In the genomic region with DNA sequence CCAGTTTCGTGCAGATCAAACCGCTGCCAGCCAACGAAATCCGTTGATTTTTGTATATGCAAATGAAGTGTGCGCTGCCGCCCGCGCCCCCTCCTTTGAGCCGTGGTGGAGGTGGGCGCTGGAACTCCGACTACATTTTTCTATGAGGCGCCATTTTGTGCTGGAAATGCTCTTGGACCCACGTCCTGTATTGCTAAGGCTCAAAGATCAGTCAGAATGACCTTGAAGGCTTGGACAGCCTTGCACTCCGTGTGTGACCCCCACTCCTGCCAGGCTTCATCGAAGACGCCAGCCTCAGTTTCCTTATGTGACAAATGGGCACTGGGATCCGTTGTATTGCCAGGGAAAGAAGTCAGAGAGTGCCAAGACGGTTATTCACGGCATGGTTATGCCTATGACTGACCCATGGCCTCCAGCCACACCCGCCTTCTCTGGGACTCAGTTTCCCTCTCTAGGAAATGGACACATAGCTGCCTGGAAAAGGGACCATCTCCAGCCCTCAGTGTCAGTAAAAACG, we compare ENCODE assay signal across 9 cellular contexts. TPM values are rescaled to one million over a fixed set of nuclear protein-coding genes. Genes with fewer than 3 reads are reported as not detected.
A peak's percentile ranks its signal among the peaks of the same experiment; 100 is the strongest.
DNase-seq lines count a peak whose midpoint lies in the region; ATAC-seq, FAIRE-seq and TF ChIP-seq lines count a peak whose summit lies in the region.
"Had no signal": no experiment of that assay in that cellular context is flagged by ENCODE, and none has a peak within 500 bp of the region (broad histone marks: within the 10 kb centered on the region; RNA-seq: fewer than 3 reads in every experiment).

No MANE protein-coding gene starts in this region.

- no peak for TF ChIP-seq CTCF in heart left ventricle (IDR thresholded peaks at IDR 0.05)
- no peak for TF ChIP-seq CTCF in astrocyte (IDR thresholded peaks at IDR 0.05; ENCODE audit: insufficient read depth, low read depth, low read length)
- TF ChIP-seq CTCF in lung (IDR thresholded peaks at IDR 0.05; ENCODE audit: control extremely low read depth, extremely low read depth), result no peak
- no peak for TF ChIP-seq CTCF in upper lobe of right lung (IDR thresholded peaks at IDR 0.05)

- H3K79me2 ChIP-seq in astrocyte (ENCODE audit: insufficient read depth, low read length), result peaks cover 37% of the 10 kb centered on the region

- intact Hi-C loops in heart left ventricle (cut with DNase I), result loop anchor here in 2 of 10 donors (1.0 to 2.0 kb wide), 2 partner anchors 23 to 24 kb away; partner anchors contain the start of genes RPL28 (in 2 of the 2) and TMEM238 (in 1 of the 2)
- intact Hi-C loops in cardiac septum (cut with DNase I), result loop anchor here (5.0 kb wide), 2 partner anchors 54 to 266 kb away; partner anchors contain the start of genes C19orf85 and ISOC2
- intact Hi-C loops in upper lobe of right lung (cut with DNase I), result no loop called here

- DNase-seq in heart left ventricle, result no peak
- DNase-seq in cardiac septum (ENCODE audit: low spot score), result no peak
- no peak for DNase-seq in astrocyte (ENCODE audit: low read depth)
- no peak for DNase-seq in lung (ENCODE audit: low spot score)
- no peak for DNase-seq in upper lobe of right lung
- DNase-seq in NCI-H2227 (lab: John Stamatoyannopoulos, UW; ENCODE audit: unreplicated experiment), result no peak
- DNase-seq in stimulated activated CD4-positive, alpha-beta T cell treated with anti-CD3 and anti-CD28 coated beads, Interleukin-4, amount 100 ng/mL, for 4 hours, result no peak

- H3K4me1 ChIP-seq in heart left ventricle (peaks cover 3 to 24% (median 12%) of the 10 kb centered on the region in 12 donors), astrocyte (ENCODE audit: insufficient read depth, low read length) (peaks cover 16% of the 10 kb centered on the region), lung (ENCODE audit: control insufficient read depth in 2 of 2, insufficient read depth in 2 of 2, low read length in 2 of 2) (peaks cover 0 to 12% of the 10 kb centered on the region in 2 donors), upper lobe of right lung (peaks cover 16% of the 10 kb centered on the region)

- WGBS in heart left ventricle, 4 donors, result 25 to 54% (median 34%) methylated on average over 10 to 21 of the region's 21 CpGs
- 25 to 26% methylated on average over 21 of the region's 21 CpGs for WGBS in lung, 2 donors

- H3K27me3 ChIP-seq in heart left ventricle (no peaks in the 10 kb centered on the region), astrocyte (ENCODE audit: insufficient read depth, low read length) (no peaks in the 10 kb centered on the region), lung (ENCODE audit: control insufficient read depth, insufficient read depth) (no peaks in the 10 kb centered on the region), upper lobe of right lung (no peaks in the 10 kb centered on the region)

- H2AFZ ChIP-seq in astrocyte (ENCODE audit: low read depth, low read length), result peak overlapping the region; percentile 91

- no peak for FAIRE-seq in astrocyte (lab: Jason Lieb, UNC)

- peaks cover 14% of the 10 kb centered on the region for H3K9me3 Mint-ChIP-seq in astrocyte (ENCODE audit: unreplicated experiment)

- peak overlapping the region; percentile 87 for H3K4me3 Mint-ChIP-seq in astrocyte (ENCODE audit: unreplicated experiment)

- H3K4me3 ChIP-seq in heart left ventricle (peak overlapping the region in 11 of 12 donors; percentile 74 to 99 (median 92)), astrocyte (ENCODE audit: insufficient read depth, low read depth, low read length) (peak overlapping the region; percentile 48), lung (peak overlapping the region; percentile 30), upper lobe of right lung (peak overlapping the region; percentile 68)

- peak overlapping the region; percentile 96 for H3K27ac Mint-ChIP-seq in astrocyte (ENCODE audit: unreplicated experiment)

- TF ChIP-seq POLR2A in heart left ventricle (IDR thresholded peaks at IDR 0.05), result no peak

- H3K9ac ChIP-seq in astrocyte (ENCODE audit: low read length), result peak overlapping the region; percentile 64

- H3K36me3 Mint-ChIP-seq in astrocyte (ENCODE audit: low read depth, unreplicated experiment), result peaks cover 21% of the 10 kb centered on the region

- peaks cover 34% of the 10 kb centered on the region for H4K20me1 ChIP-seq in astrocyte (ENCODE audit: insufficient read depth, low read length)

- H3K9me3 ChIP-seq in heart left ventricle, result peaks cover 0 to 6% (median 0%) of the 10 kb centered on the region in 12 donors
- no peaks in the 10 kb centered on the region for H3K9me3 ChIP-seq in astrocyte (ENCODE audit: insufficient read depth, low read depth, low read length)
- H3K9me3 ChIP-seq in lung (ENCODE audit: control insufficient read depth in 2 of 2, insufficient read depth in 1 of 2, low read length in 1 of 2), result no peaks in the 10 kb centered on the region
- no peaks in the 10 kb centered on the region for H3K9me3 ChIP-seq in upper lobe of right lung

- ATAC-seq in heart left ventricle (no peak), lung (ENCODE audit: insufficient read depth, low FRiP score) (no peak), upper lobe of right lung (no peak), GM21447 (IDR thresholded peaks at IDR 0.05; ENCODE audit: unreplicated experiment) (no peak)

- H3K4me1 Mint-ChIP-seq in astrocyte (ENCODE audit: low read depth, unreplicated experiment), result peaks cover 15% of the 10 kb centered on the region

- H3K4me2 ChIP-seq in astrocyte (ENCODE audit: low read length), result peak overlapping the region; percentile 94

- peaks cover 10% of the 10 kb centered on the region for H3K27me3 Mint-ChIP-seq in astrocyte (ENCODE audit: low read depth, unreplicated experiment)

- H3K36me3 ChIP-seq in heart left ventricle (peaks cover 0 to 27% (median 17%) of the 10 kb centered on the region in 9 donors), astrocyte (ENCODE audit: insufficient read depth, low read length) (peaks cover 14% of the 10 kb centered on the region), lung (ENCODE audit: control insufficient read depth in 2 of 2, insufficient read depth in 2 of 2, low read length in 2 of 2) (peaks cover 0 to 18% of the 10 kb centered on the region in 2 donors), upper lobe of right lung (peaks cover 10% of the 10 kb centered on the region)

- H3K27ac ChIP-seq in heart left ventricle (peak overlapping the region; percentile 83 to 99 (median 97)), astrocyte (ENCODE audit: low read depth, low read length) (peak overlapping the region; percentile 90), lung (ENCODE audit: low read depth in 1 of 2, low read length in 1 of 2) (peak overlapping the region; percentile 74 to 92), upper lobe of right lung (peak overlapping the region; percentile 98)

RNA-seq across cellular contexts. Expression of gene UBE2S, which starts 0.8 kb away (rescaled TPM):
- total RNA-seq in heart left ventricle, result 10 to 100 TPM; 16.5 to 51.8 (median 29.1) TPM
- polyA plus RNA-seq in heart left ventricle, result 10 to 100 TPM; 10.9 to 27.3 TPM
- total RNA-seq in cardiac septum, result 28.4 TPM
- total RNA-seq in astrocyte, result 107 and 116 TPM in 2 replicates
- 10 to 100 TPM; 22.8 to 25.6 TPM for total RNA-seq in lung
- 10 to 100 TPM; 11.3 to 17.3 TPM for polyA plus RNA-seq in lung
- 19.5 TPM for total RNA-seq in upper lobe of right lung

RNA-seq across cellular contexts. Expression of gene RPL28, which starts 22.6 kb away (rescaled TPM):
- 1,000 to 10,000 TPM in 1 of 9 donors, 100 to 1,000 TPM in 8; 196 to 1,019 (median 565) TPM for total RNA-seq in heart left ventricle
- polyA plus RNA-seq in heart left ventricle, result 1,000 to 10,000 TPM in 1 of 2 donors, 100 to 1,000 TPM in 1; 768 to 1,391 TPM
- total RNA-seq in cardiac septum, result 479 TPM
- total RNA-seq in astrocyte, result 2,006 and 2,072 TPM in 2 replicates
- 1,000 to 10,000 TPM in 1 of 2 donors, 100 to 1,000 TPM in 1; 272 to 1,742 TPM for total RNA-seq in lung
- polyA plus RNA-seq in lung, result 1,000 to 10,000 TPM; 1,460 to 3,086 TPM
- 1,343 TPM for total RNA-seq in upper lobe of right lung

RNA-seq across cellular contexts. Expression of gene TMEM238, which starts 24.3 kb away (rescaled TPM):
- 1 to 10 TPM in 2 of 9 donors, under 1 TPM in 5, not detected in 2; 0.35 to 2.2 (median 0.56) TPM for total RNA-seq in heart left ventricle
- polyA plus RNA-seq in heart left ventricle, result not detected
- 0.65 TPM for total RNA-seq in cardiac septum
- 1.4 and 2.1 TPM in 2 replicates for total RNA-seq in astrocyte
- 10 to 100 TPM in 1 of 2 donors, under 1 TPM in 1; 0.43 to 31.0 TPM for total RNA-seq in lung
- under 1 TPM; 0.76 to 0.89 TPM for polyA plus RNA-seq in lung
- 19.8 TPM for total RNA-seq in upper lobe of right lung
- total RNA-seq: myocyte had no signal

RNA-seq across cellular contexts. Expression of gene TMEM190, which starts 31.8 kb away (rescaled TPM):
- total RNA-seq in heart left ventricle (not detected), cardiac septum (not detected), astrocyte (2.5 TPM in 2 replicates), lung (100 to 1,000 TPM in 1 of 2 donors, 10 to 100 TPM in 1; 14.3 to 106 TPM), upper lobe of right lung (not detected)
- polyA plus RNA-seq in heart left ventricle (not detected), lung (10 to 100 TPM; 56.2 to 68.8 TPM)
- total RNA-seq: myocyte had no signal

RNA-seq across cellular contexts. Expression of gene SHISA7, which starts 34.7 kb away (rescaled TPM):
- total RNA-seq in heart left ventricle (not detected), cardiac septum (not detected), astrocyte (0.09 TPM in 1 of 2 replicates, not detected in the other), lung (under 1 TPM; 0.03 to 0.14 TPM), upper lobe of right lung (not detected)
- polyA plus RNA-seq in heart left ventricle (not detected), lung (not detected)
- total RNA-seq: myocyte had no signal

Comparison
In these comparisons a context has a peak if more than half of its experiments do, and no peak if none do; other contexts are left out.
1. H3K4me3 ChIP-seq: peak in every context shown above with its lines; median percentile 92 in heart left ventricle; 68 in upper lobe of right lung; 48 in astrocyte; 30 in lung.